ENCODE assay signal across 17 cellular contexts in genomic region chrX:154309041-154309775, GRCh38. TPM values are rescaled to one million over a fixed set of nuclear protein-coding genes. Genes with fewer than 3 reads are reported as not detected.
DNase-seq lines count a peak whose midpoint lies in the region; ATAC-seq and TF ChIP-seq lines count a peak whose summit lies in the region.
"Had no signal": no experiment of that assay in that cellular context is flagged by ENCODE, and none has a peak within 500 bp of the region (broad histone marks: within the 10 kb centered on the region; RNA-seq: fewer than 3 reads in every experiment).

No MANE protein-coding gene starts in this region.

- CTCF ChIA-PET in WTC11 (lab: Charles Lee): interaction anchor here (0.8 to 2.4 kb wide), 10 partner anchors 8 to 302 kb away, joined by 3 to 20 read pairs (median 7); partner anchors contain the start of genes MECP2, TEX28 and TKTL1

- H3K4me1 ChIP-seq in Loucy (ENCODE audit: insufficient read depth, low read length, poor library complexity, severe bottlenecking) (peaks cover 7% of the 10 kb centered on the region), spleen (peaks cover 0 to 43% (median 13%) of the 10 kb centered on the region in 6 donors)

- H3K4me3 Mint-ChIP-seq in immature natural killer cell (no peak overlapping the region), WTC11 (no peak overlapping the region)
- H3K4me3 Mint-ChIP-seq: H9 had no signal

- no peaks in the 10 kb centered on the region for H4K20me1 ChIP-seq in Loucy (ENCODE audit: insufficient read depth, low read length, poor library complexity, severe bottlenecking)

- H3K4me3 ChIP-seq in Loucy (ENCODE audit: low read length, poor library complexity, severe bottlenecking) (no peak overlapping the region), spleen (no peak overlapping the region)

- H3K4me2 ChIP-seq in Loucy (ENCODE audit: low read depth, low read length, poor library complexity, severe bottlenecking): peak overlapping the region; percentile 50

- H3K36me3 Mint-ChIP-seq in immature natural killer cell (no peaks in the 10 kb centered on the region), WTC11 (no peaks in the 10 kb centered on the region)

- H3K27ac ChIP-seq in spleen: peak overlapping the region in 1 of 8 donors; percentile 22
- H3K27ac ChIP-seq: C4-2B had no signal

- H3K27ac Mint-ChIP-seq in immature natural killer cell (peak overlapping the region in 5 of 6 donors; percentile 54 to 97 (median 89)), WTC11 (no peak overlapping the region)
- H3K27ac Mint-ChIP-seq: H9 had no signal

- no peak for TF ChIP-seq POLR2A in spleen (IDR thresholded peaks at IDR 0.05)

- H2AFZ ChIP-seq in Loucy (ENCODE audit: low read length): no peak overlapping the region

- intact Hi-C loops in left cardiac atrium (cut with DNase I): no loop called here
- intact Hi-C loops in cardiac septum (cut with DNase I): no loop called here
- intact Hi-C loops in spleen (cut with DNase I; ENCODE audit: low total_unique reads): no loop called here

- H3K4me1 Mint-ChIP-seq in immature natural killer cell (peaks cover 66 to 71% of the 10 kb centered on the region in 2 donors), WTC11 (peaks cover 3% of the 10 kb centered on the region)

- H3F3A ChIP-seq in Loucy (ENCODE audit: low read depth): no peaks in the 10 kb centered on the region

- no peaks in the 10 kb centered on the region for H3K79me2 ChIP-seq in Loucy (ENCODE audit: insufficient read depth, low read length)

- H3K27me3 ChIP-seq in Loucy (ENCODE audit: insufficient read depth, low read length, poor library complexity, severe bottlenecking) (no peaks in the 10 kb centered on the region), spleen (replicated peaks in 1 of 7) (no peaks in the 10 kb centered on the region)

- POLR2A ChIA-PET in WTC11 (lab: Charles Lee): no interaction called here

- no peaks in the 10 kb centered on the region for H3K9me2 ChIP-seq in Loucy (replicated peaks; ENCODE audit: low read depth, low read length)

- no peak overlapping the region for H3K9ac ChIP-seq in Loucy (ENCODE audit: low read depth, low read length, poor library complexity, severe bottlenecking)

- ATAC-seq in left cardiac atrium (no peak), WTC11 (no peak)

- DNase-seq in left cardiac atrium: peak; percentile 10
- DNase-seq in cardiac septum (ENCODE audit: low spot score): no peak
- DNase-seq in immature natural killer cell: no peak
- DNase-seq in spleen: peak; percentile 62
- no peak for DNase-seq in HUDEP-2 (lab: John Stamatoyannopoulos, UW; ENCODE audit: unreplicated experiment in 76 of 76)
- no peak for DNase-seq in glomerular visceral epithelial cell (ENCODE audit: extremely low spot score)
- no peak for DNase-seq in WTC11 (ENCODE audit: low spot score)
- DNase-seq: DMS79 treated with DMSO at 0.1 percent for 48 hours, GF-D8 had no signal

- H3K36me3 ChIP-seq in Loucy (ENCODE audit: insufficient read depth, low read length) (no peaks in the 10 kb centered on the region), spleen (no peaks in the 10 kb centered on the region)

- H3K9me3 Mint-ChIP-seq in immature natural killer cell (no peaks in the 10 kb centered on the region), WTC11 (no peaks in the 10 kb centered on the region)
- H3K9me3 Mint-ChIP-seq: CD4-positive, alpha-beta T cell had no signal

- 81 to 97% (median 87%) methylated on average over 9 to 16 of the region's 16 CpGs for WGBS in spleen, 5 donors

- TF ChIP-seq CTCF in Loucy (conservative IDR thresholded peaks at IDR 0.05; ENCODE audit: low read length) (no peak), spleen (IDR thresholded peaks at IDR 0.05 in 8 of 11, conservative IDR thresholded peaks at IDR 0.05 in 3 of 11) (no peak), WTC11 (IDR thresholded peaks at IDR 0.05) (no peak)

- H3K27me3 Mint-ChIP-seq in immature natural killer cell (ENCODE audit: low read depth in 3 of 3) (peaks cover 0 to 11% (median 5%) of the 10 kb centered on the region in 3 donors), WTC11 (ENCODE audit: low read depth) (no peaks in the 10 kb centered on the region)
- H3K27me3 Mint-ChIP-seq: CD4-positive, alpha-beta T cell had no signal

- no peaks in the 10 kb centered on the region for H3K9me3 ChIP-seq in Loucy (ENCODE audit: insufficient read depth, low read depth, low read length)
- H3K9me3 ChIP-seq in spleen: no peaks in the 10 kb centered on the region

TF ChIP-seq in WTC11, 78 proteins besides CTCF, POLR2A, EP300 and RAD21 (continues in another document):
- no peak for TF ChIP-seq OVOL2 (CRISPR knock-in tag; IDR thresholded peaks at IDR 0.05; ENCODE audit: borderline replicate concordance)
- no peak for TF ChIP-seq ZSCAN18 (CRISPR knock-in tag; IDR thresholded peaks at IDR 0.05)
- TF ChIP-seq GTF2I (CRISPR knock-in tag; conservative IDR thresholded peaks at IDR 0.05): no peak
- TF ChIP-seq ZNF396 (CRISPR knock-in tag; IDR thresholded peaks at IDR 0.05; ENCODE audit: borderline replicate concordance): no peak
- TF ChIP-seq, protein P1, sequence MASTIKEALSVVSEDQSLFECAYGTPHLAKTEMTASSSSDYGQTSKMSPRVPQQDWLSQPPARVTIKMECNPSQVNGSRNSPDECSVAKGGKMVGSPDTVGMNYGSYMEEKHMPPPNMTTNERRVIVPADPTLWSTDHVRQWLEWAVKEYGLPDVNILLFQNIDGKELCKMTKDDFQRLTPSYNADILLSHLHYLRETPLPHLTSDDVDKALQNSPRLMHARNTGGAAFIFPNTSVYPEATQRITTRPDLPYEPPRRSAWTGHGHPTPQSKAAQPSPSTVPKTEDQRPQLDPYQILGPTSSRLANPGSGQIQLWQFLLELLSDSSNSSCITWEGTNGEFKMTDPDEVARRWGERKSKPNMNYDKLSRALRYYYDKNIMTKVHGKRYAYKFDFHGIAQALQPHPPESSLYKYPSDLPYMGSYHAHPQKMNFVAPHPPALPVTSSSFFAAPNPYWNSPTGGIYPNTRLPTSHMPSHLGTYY (CRISPR knock-in tag; IDR thresholded peaks at IDR 0.05): no peak
- TF ChIP-seq GRHL2 (CRISPR knock-in tag; IDR thresholded peaks at IDR 0.05; ENCODE audit: insufficient replicate concordance, severe bottlenecking): no peak
- TF ChIP-seq HMGA2 (CRISPR knock-in tag; IDR thresholded peaks at IDR 0.05): no peak
- TF ChIP-seq ZNF121 (CRISPR knock-in tag; IDR thresholded peaks at IDR 0.05): no peak
- TF ChIP-seq, protein P2, sequence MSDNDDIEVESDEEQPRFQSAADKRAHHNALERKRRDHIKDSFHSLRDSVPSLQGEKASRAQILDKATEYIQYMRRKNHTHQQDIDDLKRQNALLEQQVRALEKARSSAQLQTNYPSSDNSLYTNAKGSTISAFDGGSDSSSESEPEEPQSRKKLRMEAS (CRISPR knock-in tag; IDR thresholded peaks at IDR 0.05): no peak
- TF ChIP-seq JUN (CRISPR knock-in tag; IDR thresholded peaks at IDR 0.05): no peak
- TF ChIP-seq ATF1 (CRISPR knock-in tag; IDR thresholded peaks at IDR 0.05): no peak
- TF ChIP-seq, protein P3, sequence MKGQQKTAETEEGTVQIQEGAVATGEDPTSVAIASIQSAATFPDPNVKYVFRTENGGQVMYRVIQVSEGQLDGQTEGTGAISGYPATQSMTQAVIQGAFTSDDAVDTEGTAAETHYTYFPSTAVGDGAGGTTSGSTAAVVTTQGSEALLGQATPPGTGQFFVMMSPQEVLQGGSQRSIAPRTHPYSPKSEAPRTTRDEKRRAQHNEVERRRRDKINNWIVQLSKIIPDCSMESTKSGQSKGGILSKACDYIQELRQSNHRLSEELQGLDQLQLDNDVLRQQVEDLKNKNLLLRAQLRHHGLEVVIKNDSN (CRISPR knock-in tag; IDR thresholded peaks at IDR 0.05): no peak

RNA-seq across cellular contexts. Expression of gene TKTL1, which starts 13.6 kb away (rescaled TPM):
- total RNA-seq in left cardiac atrium (1 to 10 TPM; 4.1 to 7.0 TPM), cardiac septum (3.2 TPM), spleen (1 to 10 TPM in 3 of 7 donors, under 1 TPM in 3, not detected in 1; 0.42 to 3.7 (median 1.2) TPM), WTC11 (2021) (0.46 to 0.53 TPM in 2 of 3 replicates, not detected in the other)
- polyA plus RNA-seq in immature natural killer cell (100 to 1,000 TPM in 1 of 3 donors, 10 to 100 TPM in 2; 58.7 to 282 (median 69.8) TPM), spleen (under 1 TPM; 0.13 to 0.57 (median 0.24) TPM)
- total RNA-seq: Calu3, H1, H9, HepG2 had no signal
- polyA plus RNA-seq: BJ, HepG2 had no signal

RNA-seq across cellular contexts. Expression of gene TEX28, which starts 14.3 kb away (rescaled TPM):
- total RNA-seq in left cardiac atrium (not detected), cardiac septum (not detected), spleen (not detected), WTC11 (2021) (not detected in 3 replicates)
- polyA plus RNA-seq in immature natural killer cell (under 1 TPM in 1 of 3 donors, not detected in 2; 0.46 TPM), spleen (not detected)
- total RNA-seq: Calu3; CD4-positive, alpha-beta T cell; H1; H9; HepG2 had no signal
- polyA plus RNA-seq: BJ, H1, HepG2 had no signal

RNA-seq across cellular contexts. Expression of gene OPN1MW3, which starts 51.8 kb away (rescaled TPM):
- not detected for total RNA-seq in left cardiac atrium
- total RNA-seq in cardiac septum: not detected
- polyA plus RNA-seq in immature natural killer cell: under 1 TPM in 2 of 3 donors, not detected in 1; 0.16 to 0.19 TPM
- not detected for total RNA-seq in spleen
- not detected for polyA plus RNA-seq in spleen
- not detected in 3 replicates for total RNA-seq in WTC11 (2021)
- total RNA-seq: Calu3; CD4-positive, alpha-beta T cell; H1; H9; HepG2 had no signal
- polyA plus RNA-seq: BJ, H1, HepG2 had no signal

Comparison
In these comparisons a context has a peak if more than half of its experiments do, and no peak if none do; other contexts are left out.
1. DNase-seq: peak in left cardiac atrium (single experiment) and spleen (single experiment); none in cardiac septum (single experiment), immature natural killer cell (0 of 3), HUDEP-2 (0 of 76), glomerular visceral epithelial cell (single experiment) and WTC11 (single experiment).